In the genomic region with DNA sequence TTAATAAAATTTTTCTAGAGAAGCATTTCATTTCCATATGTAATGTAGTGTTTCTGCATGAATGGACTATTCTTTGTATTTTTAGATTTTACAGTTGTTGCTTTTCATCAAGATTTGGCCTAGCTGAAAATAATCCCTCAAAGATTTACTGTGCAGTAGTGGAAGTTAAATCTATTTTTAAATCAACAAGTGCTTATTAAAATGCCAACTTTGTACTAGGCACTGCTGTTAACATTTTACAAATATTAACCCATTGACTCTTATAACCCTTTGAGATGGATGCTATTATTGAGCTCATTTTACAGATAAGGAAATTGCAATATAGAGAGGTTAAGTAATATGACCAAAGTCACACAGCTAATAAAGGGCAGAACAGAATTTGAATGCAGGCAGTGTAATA, we compare ENCODE assay signal across 32 cellular contexts.
"Had no signal": no experiment of that assay in that cellular context is flagged by ENCODE, and none has a peak within 500 bp of the region (broad histone marks: within the 10 kb centered on the region; RNA-seq: fewer than 3 reads in every experiment).

No MANE protein-coding gene starts in this region.

- H3K79me2 ChIP-seq: parathyroid adenoma had no signal

- H3K4me2 ChIP-seq: smooth muscle cell had no signal

- ATAC-seq: naive thymus-derived CD4-positive, alpha-beta T cell; natural killer cell; right cardiac atrium; right lobe of liver; stimulated activated memory B cell treated with anti-CD40 and anti-IgM and Interleukin-4, amounts not matched to agents 10 μg/mL and 1 μg/mL and 100 μg/mL, for 72 hours; stimulated activated naive CD8-positive, alpha-beta T cell treated with anti-CD3 and anti-CD28 coated beads, Interleukin-15, amount 100 ng/mL, for 72 hours; stimulated activated naive CD8-positive, alpha-beta T cell treated with anti-CD3 and anti-CD28 coated beads, Interleukin-15, Interleukin-2, amounts not matched to agents 100 U/mL and 50 U/mL, for 24 hours; upper lobe of right lung had no signal

- H3K36me3 ChIP-seq: neutrophil, prostate gland, right lobe of liver, sigmoid colon, spleen, suprapubic skin, tibial artery, transverse colon, upper lobe of right lung, uterus had no signal

- H3K27me3 ChIP-seq: neutrophil, right lobe of liver, sigmoid colon, spleen, suprapubic skin, testis, tibial artery, transverse colon, upper lobe of right lung, uterus had no signal

- H3K9me3 ChIP-seq: neutrophil, prostate gland, right lobe of liver, sigmoid colon, spleen, suprapubic skin, testis, tibial artery, transverse colon, upper lobe of right lung, uterus had no signal

- H3K27ac Mint-ChIP-seq: naive thymus-derived CD4-positive, alpha-beta T cell; natural killer cell; nephron progenitor cell; stimulated activated memory B cell treated with anti-CD40 and anti-IgM and Interleukin-4, amounts not matched to agents 10 μg/mL and 1 μg/mL and 100 μg/mL, for 72 hours; stimulated activated naive CD8-positive, alpha-beta T cell treated with anti-CD3 and anti-CD28 coated beads, Interleukin-15, amount 100 ng/mL, for 72 hours; type B pancreatic cell had no signal

- H3K9ac ChIP-seq: parathyroid adenoma had no signal

- H3K9me3 Mint-ChIP-seq: nephron progenitor cell, neural crest cell, type B pancreatic cell had no signal

- H3K4me1 ChIP-seq: parathyroid adenoma, prostate gland, right lobe of liver, spleen, suprapubic skin, testis, tibial artery, transverse colon, upper lobe of right lung, uterus had no signal

- H2AFZ ChIP-seq: parathyroid adenoma had no signal

- H3K4me3 ChIP-seq: prostate gland, right lobe of liver, sigmoid colon, skin epidermis, smooth muscle cell, spleen, suprapubic skin, testis, tibial artery, transverse colon, upper lobe of right lung, uterus had no signal

- H3K4me1 Mint-ChIP-seq: naive thymus-derived CD4-positive, alpha-beta T cell; natural killer cell; stimulated activated memory B cell treated with anti-CD40 and anti-IgM and Interleukin-4, amounts not matched to agents 10 μg/mL and 1 μg/mL and 100 μg/mL, for 72 hours; stimulated activated naive CD8-positive, alpha-beta T cell treated with anti-CD3 and anti-CD28 coated beads, Interleukin-15, amount 100 ng/mL, for 72 hours had no signal

- H3K36me3 Mint-ChIP-seq: naive thymus-derived CD4-positive, alpha-beta T cell; natural killer cell; stimulated activated memory B cell treated with anti-CD40 and anti-IgM and Interleukin-4, amounts not matched to agents 10 μg/mL and 1 μg/mL and 100 μg/mL, for 72 hours; type B pancreatic cell had no signal

- H3K27ac ChIP-seq: neutrophil, parathyroid adenoma, prostate gland, right lobe of liver, sigmoid colon, skin epidermis, spleen, suprapubic skin, testis, tibial artery, transverse colon, upper lobe of right lung, uterus had no signal

- DNase-seq: naive thymus-derived CD4-positive, alpha-beta T cell; natural killer cell; nephron progenitor cell; nucleus accumbens; retina; right cardiac atrium; right lobe of liver; sigmoid colon; spleen; stimulated activated CD4-positive, alpha-beta T cell treated with anti-CD3 and anti-CD28 coated beads, Interleukin-12 subunit alpha, Interleukin-12 subunit beta, amount 100 ng/mL, for 4 hours; stimulated activated CD4-positive, alpha-beta T cell treated with anti-CD3 and anti-CD28 coated beads, Interleukin-1b, Interleukin-23, amount 100 ng/mL, for 48 hours; stimulated activated CD4-positive, alpha-beta T cell treated with anti-CD3 and anti-CD28 coated beads, Interleukin-4, amount 100 ng/mL, for 1 hour; stimulated activated CD4-positive, alpha-beta T cell treated with anti-CD3 and anti-CD28 coated beads, Interleukin-4, amount 100 ng/mL, for 4 hours; stimulated activated CD8-positive, alpha-beta memory T cell treated with anti-CD3 and anti-CD28 coated beads, Interleukin-4, amount 100 ng/mL, for 48 hours; stimulated activated naive CD4-positive, alpha-beta T cell; stimulated activated naive CD8-positive, alpha-beta T cell treated with anti-CD3 and anti-CD28 coated beads, Interleukin-15, amount 100 ng/mL, for 72 hours; stimulated activated naive CD8-positive, alpha-beta T cell treated with anti-CD3 and anti-CD28 coated beads, Interleukin-15, Interleukin-2, amounts not matched to agents 100 U/mL and 50 U/mL, for 24 hours; substantia nigra; testis; tibial artery; transverse colon; upper lobe of right lung; uterus had no signal

- H3K4me3 Mint-ChIP-seq: naive thymus-derived CD4-positive, alpha-beta T cell; natural killer cell; nephron progenitor cell; neural crest cell; stimulated activated memory B cell treated with anti-CD40 and anti-IgM and Interleukin-4, amounts not matched to agents 10 μg/mL and 1 μg/mL and 100 μg/mL, for 72 hours; stimulated activated naive CD8-positive, alpha-beta T cell treated with anti-CD3 and anti-CD28 coated beads, Interleukin-15, amount 100 ng/mL, for 72 hours; type B pancreatic cell had no signal

- H3K27me3 Mint-ChIP-seq: naive thymus-derived CD4-positive, alpha-beta T cell; stimulated activated memory B cell treated with anti-CD40 and anti-IgM and Interleukin-4, amounts not matched to agents 10 μg/mL and 1 μg/mL and 100 μg/mL, for 72 hours; stimulated activated naive CD8-positive, alpha-beta T cell treated with anti-CD3 and anti-CD28 coated beads, Interleukin-15, amount 100 ng/mL, for 72 hours; type B pancreatic cell had no signal
